ENCODE assay signal across 10 cellular contexts in genomic region chr6:11535801-11536230, GRCh38. TPM values are rescaled to one million over a fixed set of nuclear protein-coding genes. Genes with fewer than 3 reads are reported as not detected.
DNase-seq lines count a peak whose midpoint lies in the region; ATAC-seq and TF ChIP-seq lines count a peak whose summit lies in the region.
"Had no signal": no experiment of that assay in that cellular context is flagged by ENCODE, and none has a peak within 500 bp of the region (broad histone marks: within the 10 kb centered on the region; RNA-seq: fewer than 3 reads in every experiment).

No MANE protein-coding gene starts in this region.

- H3K9me3 Mint-ChIP-seq in activated naive CD4-positive, alpha-beta T cell treated with anti-CD3 and anti-CD28 coated beads, Interleukin-2, amount 50 U/mL, for 24 hours = no peaks in the 10 kb centered on the region

- peaks cover 16% of the 10 kb centered on the region for H3K4me1 Mint-ChIP-seq in activated naive CD4-positive, alpha-beta T cell treated with anti-CD3 and anti-CD28 coated beads, Interleukin-2, amount 50 U/mL, for 24 hours

- no peaks in the 10 kb centered on the region for H3K36me3 ChIP-seq in spleen

- peaks cover 7 to 43% (median 26%) of the 10 kb centered on the region in 6 donors for H3K4me1 ChIP-seq in spleen

- intact Hi-C loops in spleen (cut with DNase I; ENCODE audit: low total_unique reads) = no loop called here

- no peak for ATAC-seq in GM18517 (IDR thresholded peaks at IDR 0.05; ENCODE audit: unreplicated experiment)

- H3K9me3 ChIP-seq in spleen = no peaks in the 10 kb centered on the region

- H3K4me3 ChIP-seq in epithelial cell of proximal tubule (ENCODE audit: low read depth, low read length) (no peak overlapping the region), spleen (peak overlapping the region in 1 of 8 donors; percentile 97)

- H3K27me3 ChIP-seq in spleen (replicated peaks in 1 of 7) = no peaks in the 10 kb centered on the region

- H3K27me3 Mint-ChIP-seq in activated naive CD4-positive, alpha-beta T cell treated with anti-CD3 and anti-CD28 coated beads, Interleukin-2, amount 50 U/mL, for 24 hours = peaks cover 2% of the 10 kb centered on the region

- TF ChIP-seq CTCF in epithelial cell of proximal tubule (conservative IDR thresholded peaks at IDR 0.05; ENCODE audit: low read depth, low read length) = no peak
- TF ChIP-seq CTCF in spleen (IDR thresholded peaks at IDR 0.05 in 8 of 11, conservative IDR thresholded peaks at IDR 0.05 in 3 of 11) = no peak
- TF ChIP-seq CTCF in GM13977 (IDR thresholded peaks at IDR 0.05; ENCODE audit: extremely low read depth, insufficient read depth, missing control alignments) = no peak

- in situ Hi-C loops in SK-MEL-5 (cut with HindIII; ENCODE audit: low pct_unique_long_range_greater_than_20kb, low sequenced_read_pairs) (no loop called here), GM13977 (cut with MboI; ENCODE audit: low pct_unique_long_range_greater_than_20kb, low sequenced_read_pairs, unreplicated experiment) (no loop called here)

- H3K27ac ChIP-seq in spleen = peak overlapping the region in 5 of 8 donors; percentile 90 to 99 (median 93)

- no peak for DNase-seq in activated naive CD4-positive, alpha-beta T cell (lab: John Stamatoyannopoulos, UW)
- peak; percentile 45 for DNase-seq in SK-MEL-5 (ENCODE audit: low read depth, low spot score)
- peak; percentile 22 for DNase-seq in epithelial cell of proximal tubule (ENCODE audit: low read depth)
- DNase-seq in spleen = no peak
- no peak for DNase-seq in GM13977 (ENCODE audit: low spot score)
- DNase-seq in NCI-H82 treated with DMSO at 0.1 percent for 48 hours (lab: John Stamatoyannopoulos, UW; ENCODE audit: unreplicated experiment) = no peak
- DNase-seq: COR-L47, hypothalamus had no signal

- no peak overlapping the region for H3K27ac Mint-ChIP-seq in activated naive CD4-positive, alpha-beta T cell treated with anti-CD3 and anti-CD28 coated beads, Interleukin-2, amount 50 U/mL, for 24 hours

- WGBS in spleen, 5 donors = 39 to 66% (median 43%) methylated on average over 2 of the region's 2 CpGs

- H3K4me3 Mint-ChIP-seq in activated naive CD4-positive, alpha-beta T cell treated with anti-CD3 and anti-CD28 coated beads, Interleukin-2, amount 50 U/mL, for 24 hours = peak overlapping the region; percentile 1

- TF ChIP-seq POLR2A in spleen (IDR thresholded peaks at IDR 0.05) = no peak

- H3K36me3 Mint-ChIP-seq in activated naive CD4-positive, alpha-beta T cell treated with anti-CD3 and anti-CD28 coated beads, Interleukin-2, amount 50 U/mL, for 24 hours = no peaks in the 10 kb centered on the region

RNA-seq across cellular contexts. Expression of gene TMEM170B, which starts 1.7 kb away (rescaled TPM):
- 5.8 and 6.6 TPM in 2 replicates for total RNA-seq in SK-MEL-5 (2014; rRNA removed; shearing (Covaris generic))
- 3.8 and 4.9 TPM in 2 replicates for polyA plus RNA-seq in SK-MEL-5 (2015; cell fraction: cytosol; rRNA removed)
- polyA plus RNA-seq in SK-MEL-5 (2015; cell fraction: nucleus; rRNA removed) = 6.6 and 7.3 TPM in 2 replicates
- total RNA-seq in epithelial cell of proximal tubule (0.92 and 1.2 TPM in 2 replicates), spleen (10 to 100 TPM in 2 of 7 donors, 1 to 10 TPM in 5; 6.7 to 19.8 (median 9.2) TPM)
- polyA plus RNA-seq in spleen = 1 to 10 TPM; 1.2 to 2.4 (median 1.4) TPM

Comparison
In these comparisons a context has a peak if more than half of its experiments do, and no peak if none do; other contexts are left out.
1. DNase-seq: peak in SK-MEL-5 (single experiment) and epithelial cell of proximal tubule (single experiment); none in activated naive CD4-positive, alpha-beta T cell (0 of 4), spleen (single experiment), GM13977 (single experiment) and NCI-H82 treated with DMSO at 0.1 percent for 48 hours (single experiment).